ENCODE assay signal across 36 cellular contexts in the genomic region with DNA sequence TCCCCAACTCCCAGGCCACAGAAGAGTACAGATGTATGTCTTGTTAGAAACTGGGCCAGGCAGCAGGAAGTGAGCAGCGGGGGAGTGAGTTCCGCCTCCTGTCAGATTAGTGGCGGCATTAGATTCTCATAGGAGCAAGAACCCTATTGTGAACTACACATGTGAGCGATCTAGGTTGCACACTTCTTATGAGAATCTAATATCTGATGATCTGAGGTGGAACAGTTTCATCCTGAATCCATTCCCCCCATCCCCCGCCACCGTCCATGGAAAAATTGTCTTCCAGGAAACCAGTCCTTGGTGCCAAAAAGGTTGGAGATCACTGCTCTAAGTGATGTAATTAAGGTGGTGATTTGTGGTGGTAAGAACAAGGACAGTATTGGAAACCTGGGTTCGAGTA.
"Had no signal": no experiment of that assay in that cellular context is flagged by ENCODE, and none has a peak within 500 bp of the region (broad histone marks: within the 10 kb centered on the region; RNA-seq: fewer than 3 reads in every experiment).

No MANE protein-coding gene starts in this region.

- H3K4me1 Mint-ChIP-seq: activated naive CD4-positive, alpha-beta T cell treated with anti-CD3 and anti-CD28 coated beads, Interleukin-2, amount 10 ng/mL, durations not matched to agents 7 days and 5 days; activated naive CD4-positive, alpha-beta T cell treated with anti-CD3 and anti-CD28 coated beads, Interleukin-2, amount 50 U/mL, for 24 hours; activated naive CD8-positive, alpha-beta T cell treated with anti-CD3 and anti-CD28 coated beads for 36 hours; activated naive CD8-positive, alpha-beta T cell treated with anti-CD3 and anti-CD28 coated beads, Interleukin-2, amount 10 ng/mL, durations not matched to agents 7 days and 5 days; activated naive CD8-positive, alpha-beta T cell treated with anti-CD3 and anti-CD28 coated beads, Interleukin-2, amount 50 U/mL, for 24 hours; activated T-helper 17 cell treated with anti-CD3 and anti-CD28 coated beads, Interleukin-2, amount 50 U/mL, for 72 hours; brain; central memory CD8-positive, alpha-beta T cell had no signal

- H3K9me3 ChIP-seq: adrenal gland, body of pancreas had no signal

- H3K27me3 Mint-ChIP-seq: activated naive CD4-positive, alpha-beta T cell treated with anti-CD3 and anti-CD28 coated beads, Interleukin-2, amount 10 ng/mL, durations not matched to agents 7 days and 5 days; activated naive CD4-positive, alpha-beta T cell treated with anti-CD3 and anti-CD28 coated beads, Interleukin-2, amount 50 U/mL, for 24 hours; activated naive CD8-positive, alpha-beta T cell; activated naive CD8-positive, alpha-beta T cell treated with anti-CD3 and anti-CD28 coated beads for 36 hours; activated naive CD8-positive, alpha-beta T cell treated with anti-CD3 and anti-CD28 coated beads, Interleukin-2, amount 10 ng/mL, durations not matched to agents 7 days and 5 days; activated naive CD8-positive, alpha-beta T cell treated with anti-CD3 and anti-CD28 coated beads, Interleukin-2, amount 50 U/mL, for 24 hours; activated T-helper 17 cell treated with anti-CD3 and anti-CD28 coated beads, Interleukin-2, amount 50 U/mL, for 72 hours; brain; central memory CD8-positive, alpha-beta T cell had no signal

- H3K4me3 Mint-ChIP-seq: activated naive CD4-positive, alpha-beta T cell treated with anti-CD3 and anti-CD28 coated beads for 36 hours; activated naive CD4-positive, alpha-beta T cell treated with anti-CD3 and anti-CD28 coated beads, Interleukin-2, amount 10 ng/mL, durations not matched to agents 7 days and 5 days; activated naive CD4-positive, alpha-beta T cell treated with anti-CD3 and anti-CD28 coated beads, Interleukin-2, amount 50 U/mL, for 24 hours; activated naive CD8-positive, alpha-beta T cell; activated naive CD8-positive, alpha-beta T cell treated with anti-CD3 and anti-CD28 coated beads for 36 hours; activated naive CD8-positive, alpha-beta T cell treated with anti-CD3 and anti-CD28 coated beads, Interleukin-2, amount 10 ng/mL, durations not matched to agents 7 days and 5 days; activated naive CD8-positive, alpha-beta T cell treated with anti-CD3 and anti-CD28 coated beads, Interleukin-2, amount 50 U/mL, for 24 hours; activated T-cell treated with anti-CD3 and anti-CD28 coated beads, Interleukin-2, amount 50 U/mL, for 4 hours; activated T-cell treated with anti-CD3 and anti-CD28 coated beads, Interleukin-2, amount 50 U/mL, for 72 hours; activated T-helper 1 cell treated with anti-CD3 and anti-CD28 coated beads, Interleukin-12 subunit alpha, Interleukin-12 subunit beta, Interleukin-2, Interleukin-4 antibody, amounts not matched to agents 30 ng/mL and 10 ng/mL and 1 ng/mL, durations not matched to agents 14 hours and 24 hours and 36 hours; activated T-helper 17 cell treated with anti-CD3 and anti-CD28 coated beads, Interleukin-2, amount 50 U/mL, for 72 hours; brain; central memory CD8-positive, alpha-beta T cell had no signal

- H3K27ac ChIP-seq: adrenal gland, ascending aorta, body of pancreas, brain microvascular endothelial cell, breast epithelium, cardiac muscle cell had no signal

- H3K27ac Mint-ChIP-seq: activated naive CD4-positive, alpha-beta T cell treated with anti-CD3 and anti-CD28 coated beads for 36 hours; activated naive CD4-positive, alpha-beta T cell treated with anti-CD3 and anti-CD28 coated beads, Interleukin-2, amount 10 ng/mL, durations not matched to agents 7 days and 5 days; activated naive CD4-positive, alpha-beta T cell treated with anti-CD3 and anti-CD28 coated beads, Interleukin-2, amount 50 U/mL, for 24 hours; activated naive CD4-positive, alpha-beta T cell treated with anti-CD3 and anti-CD28 coated beads, Interleukin-2, amount 50 U/mL, for 72 hours; activated naive CD8-positive, alpha-beta T cell; activated naive CD8-positive, alpha-beta T cell treated with anti-CD3 and anti-CD28 coated beads for 36 hours; activated naive CD8-positive, alpha-beta T cell treated with anti-CD3 and anti-CD28 coated beads, Interleukin-2, amount 10 ng/mL, durations not matched to agents 7 days and 5 days; activated naive CD8-positive, alpha-beta T cell treated with anti-CD3 and anti-CD28 coated beads, Interleukin-2, amount 50 U/mL, for 24 hours; activated T-cell treated with anti-CD3 and anti-CD28 coated beads, Interleukin-2, amount 50 U/mL, for 72 hours; activated T-helper 1 cell treated with anti-CD3 and anti-CD28 coated beads, Interleukin-12 subunit alpha, Interleukin-12 subunit beta, Interleukin-2, Interleukin-4 antibody, amounts not matched to agents 30 ng/mL and 10 ng/mL and 1 ng/mL, durations not matched to agents 14 hours and 24 hours and 36 hours; activated T-helper 17 cell treated with anti-CD3 and anti-CD28 coated beads, Interleukin-2, amount 50 U/mL, for 72 hours; activated T-helper 2 cell treated with anti-CD3 and anti-CD28 coated beads, Interferon-gamma antibody, Interleukin-2, Interleukin-4, amounts not matched to agents 10 μg/mL and 5 μg/mL and 100 μg/mL, durations not matched to agents 14 hours and 24 hours and 36 hours; brain had no signal

- DNase-seq: activated effector memory CD4-positive, alpha-beta T cell treated with anti-CD3 and anti-CD28 coated beads, Interleukin-2, amount 50 U/mL, for 16 hours; activated effector memory CD4-positive, alpha-beta T cell treated with Interleukin-2 at 50 U/mL for 16 hours; activated gamma-delta T cell; activated gamma-delta T cell treated with Interleukin-2 at 50 U/mL for 16 hours; activated naive CD4-positive, alpha-beta T cell; activated naive CD4-positive, alpha-beta T cell treated with anti-CD3 and anti-CD28 coated beads for 36 hours; activated naive CD4-positive, alpha-beta T cell treated with anti-CD3 and anti-CD28 coated beads, Interleukin-2, amount 10 ng/mL, durations not matched to agents 7 days and 5 days; activated naive CD4-positive, alpha-beta T cell treated with anti-CD3 and anti-CD28 coated beads, Interleukin-2, amount 50 U/mL, for 16 hours; activated naive CD4-positive, alpha-beta T cell treated with Interleukin-2 at 50 U/mL for 16 hours; activated naive CD8-positive, alpha-beta T cell treated with anti-CD3 and anti-CD28 coated beads for 36 hours; activated naive CD8-positive, alpha-beta T cell treated with anti-CD3 and anti-CD28 coated beads, Interleukin-2, amount 10 ng/mL, durations not matched to agents 7 days and 5 days; activated naive CD8-positive, alpha-beta T cell treated with anti-CD3 and anti-CD28 coated beads, Interleukin-2, amount 50 U/mL, for 24 hours; activated T-cell treated with anti-CD3 and anti-CD28 coated beads, Interleukin-2, amount 50 U/mL, for 4 hours; activated T-cell treated with anti-CD3 and anti-CD28 coated beads, Interleukin-2, amount 50 U/mL, for 48 hours; activated T-cell treated with anti-CD3 and anti-CD28 coated beads, Interleukin-2, amount 50 U/mL, for 72 hours; adrenal gland; amniotic stem cell; amygdala; anterior cingulate cortex; aorta; body of pancreas; brain microvascular endothelial cell; caudate nucleus; central memory CD4-positive, alpha-beta T cell; cerebellar nuclear complex had no signal

- H3K36me3 Mint-ChIP-seq: activated naive CD4-positive, alpha-beta T cell treated with anti-CD3 and anti-CD28 coated beads, Interleukin-2, amount 10 ng/mL, durations not matched to agents 7 days and 5 days; activated naive CD4-positive, alpha-beta T cell treated with anti-CD3 and anti-CD28 coated beads, Interleukin-2, amount 50 U/mL, for 24 hours; activated naive CD4-positive, alpha-beta T cell treated with anti-CD3 and anti-CD28 coated beads, Interleukin-2, amount 50 U/mL, for 72 hours; activated naive CD8-positive, alpha-beta T cell; activated naive CD8-positive, alpha-beta T cell treated with anti-CD3 and anti-CD28 coated beads, Interleukin-2, amount 10 ng/mL, durations not matched to agents 7 days and 5 days; brain had no signal

- H3K9me3 Mint-ChIP-seq: activated naive CD4-positive, alpha-beta T cell treated with anti-CD3 and anti-CD28 coated beads, Interleukin-2, amount 50 U/mL, for 24 hours; activated naive CD8-positive, alpha-beta T cell treated with anti-CD3 and anti-CD28 coated beads, Interleukin-2, amount 50 U/mL, for 24 hours; activated T-cell treated with anti-CD3 and anti-CD28 coated beads, Interleukin-2, amount 50 U/mL, for 4 hours; activated T-helper 1 cell treated with anti-CD3 and anti-CD28 coated beads, Interleukin-12 subunit alpha, Interleukin-12 subunit beta, Interleukin-2, Interleukin-4 antibody, amounts not matched to agents 30 ng/mL and 10 ng/mL and 1 ng/mL, durations not matched to agents 14 hours and 24 hours and 36 hours; activated T-helper 2 cell treated with anti-CD3 and anti-CD28 coated beads, Interferon-gamma antibody, Interleukin-2, Interleukin-4, amounts not matched to agents 10 μg/mL and 5 μg/mL and 100 μg/mL, durations not matched to agents 14 hours and 24 hours and 36 hours; central memory CD8-positive, alpha-beta T cell had no signal

- H3K4me1 ChIP-seq: adrenal gland, ascending aorta, body of pancreas, breast epithelium had no signal

- H3K4me3 ChIP-seq: adrenal gland, ascending aorta, body of pancreas, breast epithelium, cardiac muscle cell had no signal

- H3K27me3 ChIP-seq: ascending aorta, body of pancreas, brain microvascular endothelial cell, cardiac muscle cell had no signal
